8 cellular contexts compared by ENCODE assay signal in genomic region chr15:56919708-56920637, GRCh38. TPM values are rescaled to one million over a fixed set of nuclear protein-coding genes. Genes with fewer than 3 reads are reported as not detected.
DNase-seq lines count a peak whose midpoint lies in the region; ATAC-seq, FAIRE-seq and TF ChIP-seq lines count a peak whose summit lies in the region.

No MANE protein-coding gene starts in this region.

- ATAC-seq in HG03460 (IDR thresholded peaks at IDR 0.05; ENCODE audit: unreplicated experiment), result peak; percentile 9
- peak; percentile 56 for ATAC-seq in SK-N-SH treated with all-trans-retinoic acid at 6 μM for 48 hours

- under 1% methylated on average over 18 of the region's 30 CpGs for WGBS in mammary epithelial cell (ENCODE audit: low coverage, missing lambda C conversion rate)

- H3K36me3 ChIP-seq in ACC112 (ENCODE audit: insufficient read depth, low read length) (peaks cover 14% of the 10 kb centered on the region), mammary epithelial cell (ENCODE audit: insufficient read depth, low read length) (peaks cover 5% of the 10 kb centered on the region)

- H3K27me3 ChIP-seq in ACC112 (ENCODE audit: insufficient read depth, low read length), result no peaks in the 10 kb centered on the region
- no peaks in the 10 kb centered on the region for H3K27me3 ChIP-seq in mammary epithelial cell (ENCODE audit: insufficient read depth, low read length)

- in situ Hi-C loops in mammary epithelial cell (cut with MboI; ENCODE audit: low sequenced_read_pairs in 2 of 2), result loop anchor here in 1 of 2 donors (5.0 kb wide), 1 partner anchor 217 kb away; no protein-coding TSS in a partner anchor

- H3K4me3 ChIP-seq in ACC112 (ENCODE audit: low read depth, low read length), result peak overlapping the region; percentile 85
- peak overlapping the region; percentile 90 to 98 (median 97) for H3K4me3 ChIP-seq in mammary epithelial cell (replicated peaks in 1 of 3; ENCODE audit: insufficient read depth in 1 of 3, low read depth in 2 of 3, low read length in 3 of 3)

- H3K9me3 ChIP-seq in mammary epithelial cell (replicated peaks; ENCODE audit: insufficient read depth, low read length), result no peaks in the 10 kb centered on the region

- H2AFZ ChIP-seq in ACC112 (ENCODE audit: low read length, unreplicated experiment), result peak overlapping the region; percentile 87
- H2AFZ ChIP-seq in mammary epithelial cell (ENCODE audit: low read depth, low read length), result peak overlapping the region; percentile 97

- TF ChIP-seq CTCF in mammary epithelial cell (conservative IDR thresholded peaks at IDR 0.05 in 1 of 2, IDR thresholded peaks at IDR 0.05 in 1 of 2; ENCODE audit: extremely low read depth in 1 of 2, insufficient read depth in 1 of 2, low read depth in 1 of 2, low read length in 2 of 2), result no peak

- H3K4me1 ChIP-seq in ACC112 (ENCODE audit: control insufficient read depth, insufficient read depth, low read length, unreplicated experiment) (peaks cover 22% of the 10 kb centered on the region), mammary epithelial cell (ENCODE audit: insufficient read depth, low read length) (peaks cover 8% of the 10 kb centered on the region)

- H3K4me2 ChIP-seq in mammary epithelial cell (ENCODE audit: insufficient read depth, low read depth, low read length), result peak overlapping the region; percentile 94

- peak overlapping the region; percentile 90 for H3K9ac ChIP-seq in mammary epithelial cell (ENCODE audit: insufficient read depth, low read length)

- H3K27ac ChIP-seq in ACC112 (ENCODE audit: low read depth, low read length) (peak overlapping the region; percentile 75; the same call in 1 of the 2 replicates), mammary epithelial cell (ENCODE audit: insufficient read depth, low read depth, low read length) (peak overlapping the region; percentile 84)

- intact Hi-C loops in mammary epithelial cell (cut with micrococcal nuclease), result loop anchor here (2.0 to 5.0 kb wide), 5 partner anchors 37 to 387 kb away; no protein-coding TSS in a partner anchor

- FAIRE-seq in GM18507 (lab: Jason Lieb, UNC), result peak; percentile 15

- DNase-seq in GM18507 (ENCODE audit: extremely low spot score, insufficient read length, low read depth), result no peak
- peak; percentile 60 for DNase-seq in mammary epithelial cell
- peak; percentile 40 for DNase-seq in kidney tubule cell (ENCODE audit: low spot score)
- DNase-seq in stimulated activated CD4-positive, alpha-beta T cell treated with anti-CD3 and anti-CD28 coated beads, Interleukin-2, amount 100 ng/mL, for 48 hours, result peak; percentile 7 to 13
- no peak for DNase-seq in NCI-H774 (lab: John Stamatoyannopoulos, UW)

- no peaks in the 10 kb centered on the region for H4K20me1 ChIP-seq in mammary epithelial cell (ENCODE audit: insufficient read depth, low read length)

- H3K79me2 ChIP-seq in ACC112 (ENCODE audit: control insufficient read depth, insufficient read depth, low read length, unreplicated experiment), result peaks cover 55% of the 10 kb centered on the region
- H3K79me2 ChIP-seq in mammary epithelial cell (ENCODE audit: insufficient read depth, low read length), result peaks cover 64% of the 10 kb centered on the region

- dilution Hi-C loops in mammary epithelial cell (cut with HindIII; ENCODE audit: low sequenced_read_pairs), result no loop called here

- BruUV-seq in mammary epithelial cell (replicated peaks; lab: Mats Ljungman, UMichigan), result no TSS peak

- CTCF ChIA-PET in mammary epithelial cell (lab: Charles Lee; ENCODE audit: low non-redundant PET), result interaction anchor here (0.5 kb wide), 2 partner anchors 312 to 1412 kb away, joined by 3 to 5 read pairs; no protein-coding TSS in a partner anchor

TF ChIP-seq in SK-N-SH treated with all-trans-retinoic acid at 6 μM for 48 hours, 23 proteins besides CTCF, POLR2A, EP300 and RAD21:
- TF ChIP-seq POU6F1 (CRISPR knock-in tag; IDR thresholded peaks at IDR 0.05; ENCODE audit: borderline replicate concordance, low read depth) (no peak), RARB (CRISPR knock-in tag; IDR thresholded peaks at IDR 0.05) (no peak), PPARA (CRISPR knock-in tag; IDR thresholded peaks at IDR 0.05; ENCODE audit: borderline replicate concordance) (no peak), TCF4 (CRISPR knock-in tag; IDR thresholded peaks at IDR 0.05; ENCODE audit: borderline replicate concordance) (no peak), ZNF8 (CRISPR knock-in tag; IDR thresholded peaks at IDR 0.05) (no peak), OSR1 (CRISPR knock-in tag; IDR thresholded peaks at IDR 0.05) (no peak), ZFP3 (CRISPR knock-in tag; IDR thresholded peaks at IDR 0.05) (no peak), GLIS3 (CRISPR knock-in tag; IDR thresholded peaks at IDR 0.05) (no peak), ESRRG (CRISPR knock-in tag; IDR thresholded peaks at IDR 0.05) (no peak), CSDC2 (CRISPR knock-in tag; IDR thresholded peaks at IDR 0.05) (no peak), ZFP30 (CRISPR knock-in tag; IDR thresholded peaks at IDR 0.05) (no peak)
- TF ChIP-seq, protein P1, sequence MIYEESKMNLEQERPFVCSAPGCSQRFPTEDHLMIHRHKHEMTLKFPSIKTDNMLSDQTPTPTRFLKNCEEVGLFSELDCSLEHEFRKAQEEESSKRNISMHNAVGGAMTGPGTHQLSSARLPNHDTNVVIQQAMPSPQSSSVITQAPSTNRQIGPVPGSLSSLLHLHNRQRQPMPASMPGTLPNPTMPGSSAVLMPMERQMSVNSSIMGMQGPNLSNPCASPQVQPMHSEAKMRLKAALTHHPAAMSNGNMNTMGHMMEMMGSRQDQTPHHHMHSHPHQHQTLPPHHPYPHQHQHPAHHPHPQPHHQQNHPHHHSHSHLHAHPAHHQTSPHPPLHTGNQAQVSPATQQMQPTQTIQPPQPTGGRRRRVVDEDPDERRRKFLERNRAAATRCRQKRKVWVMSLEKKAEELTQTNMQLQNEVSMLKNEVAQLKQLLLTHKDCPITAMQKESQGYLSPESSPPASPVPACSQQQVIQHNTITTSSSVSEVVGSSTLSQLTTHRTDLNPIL (CRISPR knock-in tag; IDR thresholded peaks at IDR 0.05; ENCODE audit: low read depth), result no peak
- TF ChIP-seq, protein P2, sequence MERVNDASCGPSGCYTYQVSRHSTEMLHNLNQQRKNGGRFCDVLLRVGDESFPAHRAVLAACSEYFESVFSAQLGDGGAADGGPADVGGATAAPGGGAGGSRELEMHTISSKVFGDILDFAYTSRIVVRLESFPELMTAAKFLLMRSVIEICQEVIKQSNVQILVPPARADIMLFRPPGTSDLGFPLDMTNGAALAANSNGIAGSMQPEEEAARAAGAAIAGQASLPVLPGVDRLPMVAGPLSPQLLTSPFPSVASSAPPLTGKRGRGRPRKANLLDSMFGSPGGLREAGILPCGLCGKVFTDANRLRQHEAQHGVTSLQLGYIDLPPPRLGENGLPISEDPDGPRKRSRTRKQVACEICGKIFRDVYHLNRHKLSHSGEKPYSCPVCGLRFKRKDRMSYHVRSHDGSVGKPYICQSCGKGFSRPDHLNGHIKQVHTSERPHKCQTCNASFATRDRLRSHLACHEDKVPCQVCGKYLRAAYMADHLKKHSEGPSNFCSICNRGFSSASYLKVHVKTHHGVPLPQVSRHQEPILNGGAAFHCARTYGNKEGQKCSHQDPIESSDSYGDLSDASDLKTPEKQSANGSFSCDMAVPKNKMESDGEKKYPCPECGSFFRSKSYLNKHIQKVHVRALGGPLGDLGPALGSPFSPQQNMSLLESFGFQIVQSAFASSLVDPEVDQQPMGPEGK (CRISPR knock-in tag; IDR thresholded peaks at IDR 0.05; ENCODE audit: borderline replicate concordance), result no peak
TF ChIP-seq in SK-N-SH treated with all-trans-retinoic acid at 6 μM for 48 hours: peak in this region for 0.

RNA-seq across cellular contexts. Expression of gene TCF12, which starts 1.5 kb away (rescaled TPM):
- total RNA-seq in mammary epithelial cell, result 100 to 1,000 TPM in 1 of 2 donors, 10 to 100 TPM in 1; 91.7 to 110 TPM
- 48.0 TPM for polyA plus RNA-seq in mammary epithelial cell
- 104 TPM for polyA minus RNA-seq in mammary epithelial cell

Comparison
In these comparisons a context has a peak if more than half of its experiments do, and no peak if none do; other contexts are left out.
1. DNase-seq: peak in mammary epithelial cell (single experiment), kidney tubule cell (single experiment) and stimulated activated CD4-positive, alpha-beta T cell treated with anti-CD3 and anti-CD28 coated beads, Interleukin-2, amount 100 ng/mL, for 48 hours (2 of 2); none in GM18507 (single experiment) and NCI-H774 (single experiment).